In the genomic region with DNA sequence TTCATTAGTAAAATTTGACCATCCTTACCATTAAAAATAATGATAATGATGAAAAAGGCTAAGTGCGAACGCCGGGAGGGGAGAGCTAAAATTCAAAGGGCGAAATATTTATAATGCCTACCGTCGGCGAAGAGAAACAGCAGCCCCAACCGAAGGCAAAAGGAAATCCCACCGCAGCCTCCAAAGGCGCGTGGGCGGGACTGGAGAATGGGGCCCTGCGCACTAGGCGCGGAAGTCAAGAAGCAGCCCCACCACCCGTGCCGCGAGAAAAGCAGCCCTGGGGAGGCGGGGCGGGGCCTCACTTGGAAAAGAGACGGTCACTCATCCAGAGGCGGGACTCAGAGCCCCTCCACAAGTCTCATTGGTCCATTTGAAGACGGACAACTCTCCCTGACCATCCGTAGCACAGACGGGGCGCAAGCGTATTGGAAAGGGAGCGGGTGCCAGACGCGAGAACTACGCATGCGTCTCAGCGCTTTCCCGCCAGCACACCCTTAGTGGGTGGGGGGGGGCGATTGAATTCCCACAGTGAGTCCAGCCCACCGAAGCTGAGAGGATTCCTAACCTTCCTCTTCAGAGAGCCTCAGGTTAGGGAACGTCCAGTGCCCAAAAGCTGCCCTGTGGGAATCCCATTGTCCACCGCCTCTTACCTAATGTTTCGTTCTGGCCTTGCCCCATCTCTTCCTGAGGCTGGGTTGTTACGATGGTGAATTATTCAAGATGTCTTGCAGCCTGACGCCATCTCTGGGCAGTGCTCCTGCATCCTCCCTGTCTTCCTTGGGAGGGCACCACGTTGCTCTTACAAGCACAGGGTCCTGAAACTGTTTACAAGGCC, we compare ENCODE assay signal across 1 cellular context.
TF ChIP-seq lines count a peak whose summit lies in the region.

No MANE protein-coding gene starts in this region.

TF ChIP-seq in GM12878, 131 proteins besides CTCF, POLR2A, EP300 and RAD21 (continued from another document and continues in another):
- TF ChIP-seq ZBTB40 (IDR thresholded peaks at IDR 0.05; ENCODE audit: borderline replicate concordance) (no peak; the same call in 1 of the 2 replicates), NR2F1 (conservative IDR thresholded peaks at IDR 0.05) (no peak), PML (IDR thresholded peaks at IDR 0.05; ENCODE audit: low read length) (peak; percentile 86; the same call in 1 of the 2 replicates), ZNF207 (IDR thresholded peaks at IDR 0.05; ENCODE audit: borderline replicate concordance) (no peak; the same call in 1 of the 2 replicates), BHLHE40 (IDR thresholded peaks at IDR 0.05; ENCODE audit: borderline replicate concordance in 1 of 2, low read depth in 2 of 2, low read length in 1 of 2) (peak; percentile 86 to 93), ZNF217 (IDR thresholded peaks at IDR 0.05) (peak; percentile 33; the same call in 1 of the 2 replicates), NFYA (IDR thresholded peaks at IDR 0.05; ENCODE audit: borderline replicate concordance, low read depth, low read length) (peak; percentile 60), BACH1 (IDR thresholded peaks at IDR 0.05; ENCODE audit: borderline replicate concordance) (no peak; the same call in 1 of the 2 replicates), MYB (IDR thresholded peaks at IDR 0.05; ENCODE audit: borderline replicate concordance, low read depth, low read length) (no peak), IRF5 (IDR thresholded peaks at IDR 0.05; ENCODE audit: borderline replicate concordance) (no peak), HSF1 (IDR thresholded peaks at IDR 0.05; ENCODE audit: low read depth, low read length) (no peak), HDAC2 (IDR thresholded peaks at IDR 0.05) (no peak), LARP7 (IDR thresholded peaks at IDR 0.05) (0 out of 2 replicates have a peak, but pooled peaks have one; percentile 49), KLF5 (IDR thresholded peaks at IDR 0.05; ENCODE audit: partially characterized antibody) (peak; percentile 17), SIX5 (IDR thresholded peaks at IDR 0.05; ENCODE audit: low read depth, low read length, severe bottlenecking) (no peak), MYC (IDR thresholded peaks at IDR 0.05; ENCODE audit: insufficient read depth, insufficient read length, insufficient replicate concordance, low read length, severe bottlenecking) (no peak), JUNB (IDR thresholded peaks at IDR 0.05) (no peak), POLR2AphosphoS2 (IDR thresholded peaks at IDR 0.05; ENCODE audit: low read depth, low read length) (peak; percentile 86), EZH2 (IDR thresholded peaks at IDR 0.05; ENCODE audit: borderline replicate concordance, control insufficient read depth, low read depth, low read length) (no peak), RFX5 (IDR thresholded peaks at IDR 0.05; ENCODE audit: low read depth, low read length) (no peak), ATF3 (IDR thresholded peaks at IDR 0.05; ENCODE audit: borderline replicate concordance, extremely low read depth, low read depth, low read length) (no peak), SPI1 (IDR thresholded peaks at IDR 0.05; ENCODE audit: borderline replicate concordance, insufficient read depth, low read depth, low read length) (peak; percentile 35; the same call in 1 of the 2 replicates), ZBTB11 (CRISPR knock-in tag; IDR thresholded peaks at IDR 0.05) (no peak), CBX5 (IDR thresholded peaks at IDR 0.05; ENCODE audit: low read depth) (no peak), ZNF622 (IDR thresholded peaks at IDR 0.05) (no peak), TCF12 (IDR thresholded peaks at IDR 0.05; ENCODE audit: low read depth, low read length) (peak; percentile 66; the same call in 1 of the 2 replicates), NFIC (IDR thresholded peaks at IDR 0.05; ENCODE audit: low read depth, low read length) (peak; percentile 20; the same call in 1 of the 2 replicates), PKNOX1 (IDR thresholded peaks at IDR 0.05) (peak; percentile 98), RELB (IDR thresholded peaks at IDR 0.05; ENCODE audit: low read depth) (peak; percentile 37; the same call in 1 of the 2 replicates), RBBP5 (conservative IDR thresholded peaks at IDR 0.05) (no peak), SMAD1 (IDR thresholded peaks at IDR 0.05; ENCODE audit: low read depth, partially characterized antibody) (no peak), FOXM1 (IDR thresholded peaks at IDR 0.05; ENCODE audit: low read depth, low read length) (no peak), CHD1 (IDR thresholded peaks at IDR 0.05; ENCODE audit: low read depth, low read length) (peak; percentile 74; the same call in 1 of the 2 replicates), MXI1 (IDR thresholded peaks at IDR 0.05; ENCODE audit: low read depth, low read length) (no peak; the same call in 1 of the 2 replicates), ZZZ3 (IDR thresholded peaks at IDR 0.05; ENCODE audit: control insufficient read depth, insufficient read length, low read depth) (no peak), CHD2 (IDR thresholded peaks at IDR 0.05; ENCODE audit: borderline replicate concordance, low read depth, low read length) (peak; percentile 92), GABPA (IDR thresholded peaks at IDR 0.05; ENCODE audit: low read depth) (no peak), JUND (IDR thresholded peaks at IDR 0.05; ENCODE audit: low read depth, low read length) (no peak)
- TF ChIP-seq, protein P1, sequence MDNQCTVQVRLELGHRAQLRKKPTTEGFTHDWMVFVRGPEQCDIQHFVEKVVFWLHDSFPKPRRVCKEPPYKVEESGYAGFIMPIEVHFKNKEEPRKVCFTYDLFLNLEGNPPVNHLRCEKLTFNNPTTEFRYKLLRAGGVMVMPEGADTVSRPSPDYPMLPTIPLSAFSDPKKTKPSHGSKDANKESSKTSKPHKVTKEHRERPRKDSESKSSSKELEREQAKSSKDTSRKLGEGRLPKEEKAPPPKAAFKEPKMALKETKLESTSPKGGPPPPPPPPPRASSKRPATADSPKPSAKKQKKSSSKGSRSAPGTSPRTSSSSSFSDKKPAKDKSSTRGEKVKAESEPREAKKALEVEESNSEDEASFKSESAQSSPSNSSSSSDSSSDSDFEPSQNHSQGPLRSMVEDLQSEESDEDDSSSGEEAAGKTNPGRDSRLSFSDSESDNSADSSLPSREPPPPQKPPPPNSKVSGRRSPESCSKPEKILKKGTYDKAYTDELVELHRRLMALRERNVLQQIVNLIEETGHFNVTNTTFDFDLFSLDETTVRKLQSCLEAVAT (IDR thresholded peaks at IDR 0.05) = no peak
- TF ChIP-seq, protein P2, sequence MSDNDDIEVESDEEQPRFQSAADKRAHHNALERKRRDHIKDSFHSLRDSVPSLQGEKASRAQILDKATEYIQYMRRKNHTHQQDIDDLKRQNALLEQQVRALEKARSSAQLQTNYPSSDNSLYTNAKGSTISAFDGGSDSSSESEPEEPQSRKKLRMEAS (IDR thresholded peaks at IDR 0.05; ENCODE audit: low read depth, low read length) = no peak
- TF ChIP-seq, protein P3, sequence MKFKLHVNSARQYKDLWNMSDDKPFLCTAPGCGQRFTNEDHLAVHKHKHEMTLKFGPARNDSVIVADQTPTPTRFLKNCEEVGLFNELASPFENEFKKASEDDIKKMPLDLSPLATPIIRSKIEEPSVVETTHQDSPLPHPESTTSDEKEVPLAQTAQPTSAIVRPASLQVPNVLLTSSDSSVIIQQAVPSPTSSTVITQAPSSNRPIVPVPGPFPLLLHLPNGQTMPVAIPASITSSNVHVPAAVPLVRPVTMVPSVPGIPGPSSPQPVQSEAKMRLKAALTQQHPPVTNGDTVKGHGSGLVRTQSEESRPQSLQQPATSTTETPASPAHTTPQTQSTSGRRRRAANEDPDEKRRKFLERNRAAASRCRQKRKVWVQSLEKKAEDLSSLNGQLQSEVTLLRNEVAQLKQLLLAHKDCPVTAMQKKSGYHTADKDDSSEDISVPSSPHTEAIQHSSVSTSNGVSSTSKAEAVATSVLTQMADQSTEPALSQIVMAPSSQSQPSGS (IDR thresholded peaks at IDR 0.05; ENCODE audit: low read length) = no peak
